Comparison of ENCODE assay signal across 11 cellular contexts in genomic region chr1:212293579-212293978, GRCh38. TPM values are rescaled to one million over a fixed set of nuclear protein-coding genes. Genes with fewer than 3 reads are reported as not detected.
DNase-seq lines count a peak whose midpoint lies in the region; ATAC-seq and TF ChIP-seq lines count a peak whose summit lies in the region.
"Had no signal": no experiment of that assay in that cellular context is flagged by ENCODE, and none has a peak within 500 bp of the region (broad histone marks: within the 10 kb centered on the region; RNA-seq: fewer than 3 reads in every experiment).

No MANE protein-coding gene starts in this region.

- POLR2A ChIA-PET in SK-N-SH (lab: Yijun Ruan, JAX) (no interaction called here), PC-9 (lab: Charles Lee; ENCODE audit: unreplicated experiment) (no interaction called here)

- intact Hi-C loops in PC-9 (cut with micrococcal nuclease; ENCODE audit: unreplicated experiment) = no loop called here

- peak; percentile 45; the same call in 1 of the 2 replicates for TF ChIP-seq RAD21 in SK-N-SH (IDR thresholded peaks at IDR 0.05; ENCODE audit: low read length)

- H3K4me1 ChIP-seq in SK-N-SH (ENCODE audit: control insufficient read depth in 1 of 2, insufficient read depth in 2 of 2, low read depth in 1 of 2, low read length in 1 of 2) (peaks cover 0 to 24% of the 10 kb centered on the region in 2 experiments; a peak in 3 of 4 replicates), neutrophil (ENCODE audit: control insufficient read depth in 1 of 2, insufficient read depth in 1 of 2, low read depth in 1 of 2, low read length in 1 of 2) (peaks cover 79 to 87% of the 10 kb centered on the region in 2 experiments), PC-9 (replicated peaks; ENCODE audit: insufficient read depth) (peaks cover 24% of the 10 kb centered on the region)

- H3K4me2 ChIP-seq in SK-N-SH = no peak overlapping the region
- H3K4me2 ChIP-seq in PC-9 = no peak overlapping the region

- BruUV-seq in PC-9 (replicated peaks; lab: Mats Ljungman, UMichigan) = no TSS peak

- H3F3A ChIP-seq in SK-N-SH (replicated peaks; ENCODE audit: insufficient read depth) (peaks cover 17% of the 10 kb centered on the region), PC-9 (ENCODE audit: insufficient read depth, low read depth) (peaks cover 5% of the 10 kb centered on the region; the same call in 1 of the 2 replicates)

- no peak for ATAC-seq in GM21786 (IDR thresholded peaks at IDR 0.05; ENCODE audit: unreplicated experiment)

- H3K36me3 ChIP-seq in SK-N-SH (replicated peaks in 1 of 2; ENCODE audit: control insufficient read depth in 1 of 2, insufficient read depth in 2 of 2, low read length in 1 of 2) = no peaks in the 10 kb centered on the region
- no peaks in the 10 kb centered on the region for H3K36me3 ChIP-seq in neutrophil
- no peaks in the 10 kb centered on the region for H3K36me3 ChIP-seq in PC-9 (ENCODE audit: low read depth)

- no peaks in the 10 kb centered on the region for H3K9me2 ChIP-seq in SK-N-SH
- no peaks in the 10 kb centered on the region for H3K9me2 ChIP-seq in PC-9 (ENCODE audit: insufficient read depth)

- DNase-seq in DMS 273 (lab: John Stamatoyannopoulos, UW; ENCODE audit: unreplicated experiment) = peak; percentile 13
- no peak for DNase-seq in DMS 273 treated with DMSO at 0.1 percent for 48 hours (lab: John Stamatoyannopoulos, UW)
- no peak for DNase-seq in SK-N-SH
- peak; percentile 46 for DNase-seq in fibroblast of peridontal ligament (ENCODE audit: extremely low read depth)
- no peak for DNase-seq in NK-92 (lab: John Stamatoyannopoulos, UW; ENCODE audit: unreplicated experiment)
- DNase-seq in PC-9 = no peak
- DNase-seq: activated CD8-positive, alpha-beta memory T cell treated with anti-CD3 and anti-CD28 coated beads for 24 hours; cerebellar nuclear complex had no signal

- no peak overlapping the region for H3K27ac ChIP-seq in SK-N-SH (ENCODE audit: low read depth in 2 of 2, low read length in 1 of 2)
- peak overlapping the region; percentile 95 for H3K27ac ChIP-seq in neutrophil
- H3K27ac ChIP-seq in PC-9 = no peak overlapping the region
- H3K27ac ChIP-seq: 22Rv1 had no signal

- no peak for TF ChIP-seq EP300 in SK-N-SH (IDR thresholded peaks at IDR 0.05; ENCODE audit: borderline replicate concordance in 1 of 2, low read depth in 1 of 2, low read length in 1 of 2)

- no peak overlapping the region for H3K9ac ChIP-seq in SK-N-SH

- WGBS in SK-N-SH (ENCODE audit: low lambda C conversion rate) = 100% methylated on average over 1 of the region's 1 CpG

- TF ChIP-seq CTCF in SK-N-SH (IDR thresholded peaks at IDR 0.05) (peak; percentile 47), neutrophil (IDR thresholded peaks at IDR 0.05) (no peak), PC-9 (conservative IDR thresholded peaks at IDR 0.05) (no peak; the same call in 1 of the 2 replicates)

- CTCF ChIA-PET in SK-N-SH (lab: Yijun Ruan, JAX) = interaction anchor here (0.7 to 7.9 kb wide), 8 partner anchors 9 to 613 kb away, joined by 3 to 103 read pairs (median 4); no protein-coding TSS in a partner anchor
- CTCF ChIA-PET in PC-9 (lab: Charles Lee) = interaction anchor here (0.6 to 0.7 kb wide), 3 partner anchors 98 to 234 kb away, joined by 3 to 8 read pairs (median 3); no protein-coding TSS in a partner anchor

- H3K4me3 ChIP-seq in SK-N-SH (ENCODE audit: low read depth in 2 of 2, low read length in 1 of 2) = no peak overlapping the region
- H3K4me3 ChIP-seq in neutrophil (ENCODE audit: low read depth in 1 of 2, low read length in 1 of 2) = no peak overlapping the region
- H3K4me3 ChIP-seq in PC-9 = no peak overlapping the region

- peaks cover 41% of the 10 kb centered on the region for H3K79me2 ChIP-seq in SK-N-SH (ENCODE audit: insufficient read depth)
- peaks cover 66% of the 10 kb centered on the region for H3K79me2 ChIP-seq in PC-9 (ENCODE audit: low read depth)

- no peaks in the 10 kb centered on the region for H3K9me3 ChIP-seq in SK-N-SH
- no peaks in the 10 kb centered on the region for H3K9me3 ChIP-seq in neutrophil
- no peaks in the 10 kb centered on the region for H3K9me3 ChIP-seq in PC-9 (ENCODE audit: insufficient read depth, low read depth)

- no peaks in the 10 kb centered on the region for H3K27me3 ChIP-seq in SK-N-SH (ENCODE audit: insufficient read depth)
- H3K27me3 ChIP-seq in neutrophil = no peaks in the 10 kb centered on the region
- H3K27me3 ChIP-seq in PC-9 (ENCODE audit: insufficient read depth, low read depth) = no peaks in the 10 kb centered on the region

- H2AFZ ChIP-seq in SK-N-SH (ENCODE audit: low read depth) = no peak overlapping the region
- no peak overlapping the region for H2AFZ ChIP-seq in PC-9

- H4K20me1 ChIP-seq in SK-N-SH (ENCODE audit: insufficient read depth) = 0 out of 2 replicates have a peak, but pooled peaks cover 13% of the 10 kb centered on the region
- H4K20me1 ChIP-seq in PC-9 (ENCODE audit: insufficient read depth) = no peaks in the 10 kb centered on the region

TF ChIP-seq in SK-N-SH, 30 proteins besides CTCF, POLR2A, EP300 and RAD21:
- no peak for TF ChIP-seq JUND (IDR thresholded peaks at IDR 0.05)

RNA-seq across cellular contexts. Expression of gene PPP2R5A, which starts 8.4 kb away (rescaled TPM):
- polyA plus RNA-seq in SK-N-SH (2012; rRNA removed) = 5.4 and 6.1 TPM in 2 replicates
- polyA plus RNA-seq in SK-N-SH (2012; cell fraction: cytosol; rRNA removed) = 7.9 and 8.7 TPM in 2 replicates
- 3.9 and 6.1 TPM in 2 replicates for polyA plus RNA-seq in SK-N-SH (2012; cell fraction: nucleus; rRNA removed)
- total RNA-seq in PC-9 (2021) = 22.8 and 26.7 TPM in 2 replicates

Comparison
In these comparisons a context has a peak if more than half of its experiments do, and no peak if none do; other contexts are left out.
1. DNase-seq: peak in DMS 273 (single experiment) and fibroblast of peridontal ligament (single experiment); none in DMS 273 treated with DMSO at 0.1 percent for 48 hours (single experiment), SK-N-SH (single experiment), NK-92 (single experiment) and PC-9 (0 of 2).